ENCODE assay signal across 17 cellular contexts in genomic region chr16:17828012-17828411, GRCh38.
DNase-seq lines count a peak whose midpoint lies in the region; ATAC-seq and TF ChIP-seq lines count a peak whose summit lies in the region.
"Had no signal": no experiment of that assay in that cellular context is flagged by ENCODE, and none has a peak within 500 bp of the region (broad histone marks: within the 10 kb centered on the region; RNA-seq: fewer than 3 reads in every experiment).

No MANE protein-coding gene starts in this region.

- H3K27me3 ChIP-seq in fibroblast of lung (ENCODE audit: control insufficient read depth, insufficient read depth, low read length) (no peaks in the 10 kb centered on the region), skeletal muscle satellite cell (ENCODE audit: control insufficient read depth, insufficient read depth, low read length) (no peaks in the 10 kb centered on the region), PC-9 (ENCODE audit: insufficient read depth, low read depth) (no peaks in the 10 kb centered on the region)
- H3K27me3 ChIP-seq: body of pancreas, dorsolateral prefrontal cortex, esophagus squamous epithelium had no signal

- no peak overlapping the region for H3K4me2 ChIP-seq in fibroblast of lung (ENCODE audit: extremely low read depth, insufficient read depth, low read length)
- peak overlapping the region; percentile 23 for H3K4me2 ChIP-seq in skeletal muscle satellite cell (ENCODE audit: low read length)
- no peak overlapping the region for H3K4me2 ChIP-seq in PC-9

- H3K9me2 ChIP-seq in PC-9 (ENCODE audit: insufficient read depth), result no peaks in the 10 kb centered on the region

- no peaks in the 10 kb centered on the region for H4K20me1 ChIP-seq in fibroblast of lung (ENCODE audit: control insufficient read depth, extremely low read depth, insufficient read depth, low read length)
- H4K20me1 ChIP-seq in PC-9 (ENCODE audit: insufficient read depth), result no peaks in the 10 kb centered on the region

- intact Hi-C loops in PC-9 (cut with micrococcal nuclease; ENCODE audit: unreplicated experiment), result no loop called here

- H3K4me3 ChIP-seq in fibroblast of lung (replicated peaks in 1 of 4; ENCODE audit: control extremely low read depth in 1 of 4, insufficient read depth in 1 of 4, low read depth in 3 of 4, low read length in 4 of 4) (no peak overlapping the region), skeletal muscle satellite cell (ENCODE audit: low read length) (no peak overlapping the region), PC-9 (no peak overlapping the region)
- H3K4me3 ChIP-seq: body of pancreas, dorsolateral prefrontal cortex, esophagus squamous epithelium had no signal

- H3K4me1 ChIP-seq in fibroblast of lung (ENCODE audit: control insufficient read depth, extremely low read depth, insufficient read depth, low read length) (no peaks in the 10 kb centered on the region), skeletal muscle satellite cell (ENCODE audit: control insufficient read depth, insufficient read depth, low read length) (peaks cover 9% of the 10 kb centered on the region), PC-9 (replicated peaks; ENCODE audit: insufficient read depth) (no peaks in the 10 kb centered on the region)
- H3K4me1 ChIP-seq: body of pancreas had no signal

- CTCF ChIA-PET in PC-9 (lab: Charles Lee), result no interaction called here

- POLR2A ChIA-PET in PC-9 (lab: Charles Lee; ENCODE audit: unreplicated experiment), result no interaction called here

- DNase-seq in NCI-H2171 treated with DMSO at 0.1 percent for 48 hours (lab: John Stamatoyannopoulos, UW), result peak; percentile 17
- DNase-seq in NCI-H2171 (lab: John Stamatoyannopoulos, UW), result no peak
- DNase-seq in RPMI7951 (ENCODE audit: low read depth), result peak; percentile 84
- peak; percentile 79 to 91 for DNase-seq in fibroblast of lung (ENCODE audit: low read depth in 2 of 2)
- DNase-seq in PC-9, result no peak
- no peak for DNase-seq in SIG-M5 (lab: John Stamatoyannopoulos, UW)
- DNase-seq: activated CD4-positive, CD25-positive, alpha-beta regulatory T cell; activated effector memory CD4-positive, alpha-beta T cell treated with anti-CD3 and anti-CD28 coated beads, Interleukin-2, amount 50 U/mL, for 16 hours; body of pancreas; dorsolateral prefrontal cortex; esophagus squamous epithelium; GDM1; left ventricle myocardium superior; NCI-H1048 had no signal

- no peak overlapping the region for H3K9ac ChIP-seq in fibroblast of lung (ENCODE audit: insufficient read depth, low read length)
- no peak overlapping the region for H3K9ac ChIP-seq in skeletal muscle satellite cell (ENCODE audit: low read depth, low read length)

- H3K27ac ChIP-seq in fibroblast of lung (ENCODE audit: insufficient read depth, low read length), result no peak overlapping the region
- H3K27ac ChIP-seq in PC-9, result no peak overlapping the region
- H3K27ac ChIP-seq: 22Rv1, body of pancreas, esophagus squamous epithelium had no signal

- H3K36me3 ChIP-seq in fibroblast of lung (ENCODE audit: control insufficient read depth, insufficient read depth, low read length) (no peaks in the 10 kb centered on the region), skeletal muscle satellite cell (ENCODE audit: insufficient read depth, low read length) (no peaks in the 10 kb centered on the region), PC-9 (ENCODE audit: low read depth) (no peaks in the 10 kb centered on the region)
- H3K36me3 ChIP-seq: esophagus squamous epithelium had no signal

- no peak for ATAC-seq in HG03439 (IDR thresholded peaks at IDR 0.05; ENCODE audit: unreplicated experiment)
- ATAC-seq: body of pancreas, left ventricle myocardium superior had no signal

- no peaks in the 10 kb centered on the region for H3K79me2 ChIP-seq in fibroblast of lung (ENCODE audit: control insufficient read depth, insufficient read depth, low read length)
- no peaks in the 10 kb centered on the region for H3K79me2 ChIP-seq in PC-9 (ENCODE audit: low read depth)

- H2AFZ ChIP-seq in fibroblast of lung (ENCODE audit: low read length), result no peak overlapping the region
- H2AFZ ChIP-seq in PC-9, result no peak overlapping the region

- no TSS peak for BruUV-seq in PC-9 (replicated peaks; lab: Mats Ljungman, UMichigan)

- TF ChIP-seq CTCF in fibroblast of lung (conservative IDR thresholded peaks at IDR 0.05 in 1 of 2, IDR thresholded peaks at IDR 0.05 in 1 of 2; ENCODE audit: low read depth in 1 of 2, low read length in 2 of 2) (no peak), PC-9 (conservative IDR thresholded peaks at IDR 0.05) (no peak)

- H3K9me3 ChIP-seq in fibroblast of lung (ENCODE audit: control insufficient read depth, insufficient read depth, low read depth, low read length) (no peaks in the 10 kb centered on the region), skeletal muscle satellite cell (replicated peaks; ENCODE audit: low read length) (no peaks in the 10 kb centered on the region), PC-9 (ENCODE audit: insufficient read depth, low read depth) (no peaks in the 10 kb centered on the region)
- H3K9me3 ChIP-seq: body of pancreas, esophagus squamous epithelium had no signal

- no peaks in the 10 kb centered on the region for H3F3A ChIP-seq in PC-9 (ENCODE audit: insufficient read depth, low read depth)

Comparison
In these comparisons a context has a peak if more than half of its experiments do, and no peak if none do; other contexts are left out.
1. DNase-seq: peak in NCI-H2171 treated with DMSO at 0.1 percent for 48 hours (single experiment), RPMI7951 (single experiment) and fibroblast of lung (2 of 2); none in NCI-H2171 (single experiment), PC-9 (0 of 2) and SIG-M5 (single experiment).